ENCODE assay signal across 10 cellular contexts in genomic region chr1:153649867-153650235, GRCh38. TPM values are rescaled to one million over a fixed set of nuclear protein-coding genes. Genes with fewer than 3 reads are reported as not detected.
DNase-seq lines count a peak whose midpoint lies in the region; ATAC-seq and TF ChIP-seq lines count a peak whose summit lies in the region.
"Had no signal": no experiment of that assay in that cellular context is flagged by ENCODE, and none has a peak within 500 bp of the region (broad histone marks: within the 10 kb centered on the region; RNA-seq: fewer than 3 reads in every experiment).

No MANE protein-coding gene starts in this region.

- H3K9me3 ChIP-seq in RWPE2 (ENCODE audit: severe bottlenecking) (no peaks in the 10 kb centered on the region), skeletal muscle tissue (ENCODE audit: control insufficient read depth in 3 of 3, low read length in 3 of 3) (no peaks in the 10 kb centered on the region), colonic mucosa (no peaks in the 10 kb centered on the region)

- no peaks in the 10 kb centered on the region for H3K9me3 Mint-ChIP-seq in T-helper 2 cell treated with Interferon-gamma antibody and Interleukin-4, amounts not matched to agents 5 μg/mL and 100 μg/mL, for 36 hours

- H3K4me3 ChIP-seq in RWPE2 (ENCODE audit: severe bottlenecking) (no peak overlapping the region), skeletal muscle tissue (ENCODE audit: low read length in 3 of 3) (peak overlapping the region in 1 of 3 donors; percentile 14), colonic mucosa (no peak overlapping the region)

- TF ChIP-seq CTCF in RWPE2 (IDR thresholded peaks at IDR 0.05; ENCODE audit: poor library complexity, severe bottlenecking) (no peak), colonic mucosa (IDR thresholded peaks at IDR 0.05) (no peak)

- peaks cover 11% of the 10 kb centered on the region for H3K36me3 ChIP-seq in RWPE2 (ENCODE audit: low read depth)
- H3K36me3 ChIP-seq in skeletal muscle tissue (ENCODE audit: control insufficient read depth in 3 of 3, insufficient read depth in 3 of 3, low read length in 3 of 3) = peaks cover 11 to 15% (median 13%) of the 10 kb centered on the region in 3 donors
- H3K36me3 ChIP-seq in colonic mucosa = peaks cover 4% of the 10 kb centered on the region

- no peak overlapping the region for H3K4me3 Mint-ChIP-seq in T-helper 2 cell treated with Interferon-gamma antibody and Interleukin-4, amounts not matched to agents 5 μg/mL and 100 μg/mL, for 36 hours

- peak; percentile 24; the same call in 2 of the 3 replicates for ATAC-seq in RWPE2 (ENCODE audit: low read depth)

- H3K27ac Mint-ChIP-seq in T-helper 2 cell treated with Interferon-gamma antibody and Interleukin-4, amounts not matched to agents 5 μg/mL and 100 μg/mL, for 36 hours = peak overlapping the region; percentile 55

- H3K36me3 Mint-ChIP-seq in T-helper 2 cell treated with Interferon-gamma antibody and Interleukin-4, amounts not matched to agents 5 μg/mL and 100 μg/mL, for 36 hours (ENCODE audit: low read depth) = peaks cover 27% of the 10 kb centered on the region

- peaks cover 6% of the 10 kb centered on the region for H3K4me1 ChIP-seq in RWPE2 (ENCODE audit: insufficient read depth, poor library complexity, severe bottlenecking)
- H3K4me1 ChIP-seq in skeletal muscle tissue (ENCODE audit: control insufficient read depth in 3 of 3, insufficient read depth in 3 of 3, low read length in 3 of 3) = peaks cover 21 to 30% (median 23%) of the 10 kb centered on the region in 3 donors
- peaks cover 6% of the 10 kb centered on the region for H3K4me1 ChIP-seq in colonic mucosa

- intact Hi-C loops in cardiac septum (cut with DNase I) (no loop called here), colonic mucosa (cut with DNase I) (no loop called here)

- H3K27me3 Mint-ChIP-seq in T-helper 2 cell treated with Interferon-gamma antibody and Interleukin-4, amounts not matched to agents 5 μg/mL and 100 μg/mL, for 36 hours (ENCODE audit: low read depth) = no peaks in the 10 kb centered on the region

- H3K9ac ChIP-seq in skeletal muscle tissue (ENCODE audit: low read depth in 1 of 3, low read length in 3 of 3) (peak overlapping the region in 2 of 3 donors; percentile 19 to 44), colonic mucosa (ENCODE audit: low read depth in 2 of 2, low read length in 2 of 2) (no peak overlapping the region)

- H3K27me3 ChIP-seq in RWPE2 (ENCODE audit: insufficient read depth, poor library complexity, severe bottlenecking) = no peaks in the 10 kb centered on the region
- no peaks in the 10 kb centered on the region for H3K27me3 ChIP-seq in skeletal muscle tissue (ENCODE audit: control insufficient read depth in 3 of 3, insufficient read depth in 3 of 3, low read length in 3 of 3)
- no peaks in the 10 kb centered on the region for H3K27me3 ChIP-seq in colonic mucosa

- H3K4me1 Mint-ChIP-seq in T-helper 2 cell treated with Interferon-gamma antibody and Interleukin-4, amounts not matched to agents 5 μg/mL and 100 μg/mL, for 36 hours (ENCODE audit: low read depth) = peaks cover 15% of the 10 kb centered on the region

- DNase-seq in T-helper 2 cell treated with Interferon-gamma antibody and Interleukin-4, amounts not matched to agents 5 μg/mL and 100 μg/mL, for 36 hours (ENCODE audit: low spot score) = no peak
- DNase-seq in T-helper 2 cell (no peak), RWPE2 (ENCODE audit: low spot score) (no peak), cardiac septum (ENCODE audit: low spot score) (peak; percentile 76), colonic mucosa (no peak), HCEC 1CT (no peak), NCI-H524 (lab: John Stamatoyannopoulos, UW) (no peak)
- DNase-seq: NCI-H2227 treated with DMSO at 0.1 percent for 48 hours had no signal

- H3K27ac ChIP-seq in RWPE2 (ENCODE audit: poor library complexity, severe bottlenecking) (no peak overlapping the region), skeletal muscle tissue (ENCODE audit: low read depth, low read length) (peak overlapping the region; percentile 38), colonic mucosa (no peak overlapping the region)

RNA-seq across cellular contexts. Expression of gene SNAPIN, which starts 8.7 kb away (rescaled TPM):
- total RNA-seq in cardiac septum (62.1 TPM), skeletal muscle tissue (56.4 TPM), colonic mucosa (10 to 100 TPM; 29.3 to 33.0 TPM)

RNA-seq across cellular contexts. Expression of gene CHTOP, which starts 16.0 kb away (rescaled TPM):
- total RNA-seq in cardiac septum = 90.4 TPM
- 46.4 TPM for total RNA-seq in skeletal muscle tissue
- total RNA-seq in colonic mucosa = 10 to 100 TPM; 51.3 to 88.6 TPM

RNA-seq across cellular contexts. Expression of gene ILF2, which starts 20.9 kb away (rescaled TPM):
- total RNA-seq in cardiac septum = 76.5 TPM
- total RNA-seq in skeletal muscle tissue = 148 TPM
- 100 to 1,000 TPM; 105 to 171 TPM for total RNA-seq in colonic mucosa

RNA-seq across cellular contexts. Expression of gene S100A1, which starts 21.6 kb away (rescaled TPM):
- total RNA-seq in cardiac septum (1,915 TPM), skeletal muscle tissue (0.52 TPM), colonic mucosa (1 to 10 TPM in 1 of 2 donors, under 1 TPM in 1; 0.69 to 1.5 TPM)
- total RNA-seq: lung microvascular endothelial cell had no signal

RNA-seq across cellular contexts. Expression of gene S100A13, which starts 22.5 kb away (rescaled TPM):
- total RNA-seq in cardiac septum = 200 TPM
- 55.3 TPM for total RNA-seq in skeletal muscle tissue
- total RNA-seq in colonic mucosa = 10 to 100 TPM; 45.2 to 67.2 TPM

Comparison
In these comparisons a context has a peak if more than half of its experiments do, and no peak if none do; other contexts are left out.
1. H3K9ac ChIP-seq: peak in skeletal muscle tissue (2 of 3); none in colonic mucosa (0 of 2).